ENCODE assay signal across 19 cellular contexts in the genomic region with DNA sequence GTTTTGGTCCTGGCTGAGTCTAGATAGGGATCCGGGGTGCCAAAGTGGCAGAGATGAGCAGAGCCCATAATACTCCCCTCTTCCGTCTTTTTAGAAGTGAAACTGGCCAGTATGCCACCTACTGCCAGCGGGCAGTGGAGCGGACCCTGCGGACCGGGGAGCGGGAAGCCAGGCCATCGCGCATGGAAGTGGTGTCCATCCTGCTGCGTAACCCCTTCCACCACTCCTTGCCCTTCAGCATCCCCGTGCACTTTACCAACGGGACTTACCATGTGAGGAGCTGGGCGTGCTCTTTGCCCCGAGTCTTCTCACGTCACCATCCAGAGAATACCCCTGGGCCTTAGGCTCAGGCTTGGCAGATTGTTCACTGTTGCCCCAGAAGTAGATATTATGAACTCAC. TPM values are rescaled to one million over a fixed set of nuclear protein-coding genes. Genes with fewer than 3 reads are reported as not detected.
"Had no signal": no experiment of that assay in that cellular context is flagged by ENCODE, and none has a peak within 500 bp of the region (broad histone marks: within the 10 kb centered on the region; RNA-seq: fewer than 3 reads in every experiment).

No MANE protein-coding gene starts in this region.

- H3K9me3 Mint-ChIP-seq: endodermal cell; immature natural killer cell; naive thymus-derived CD4-positive, alpha-beta T cell; stimulated activated naive B cell treated with anti-CD40 and anti-IgM and Interleukin-4, amounts not matched to agents 10 μg/mL and 1 μg/mL and 100 μg/mL, for 72 hours; stimulated activated naive CD8-positive, alpha-beta T cell treated with anti-CD3 and anti-CD28 coated beads, Interleukin-15, amount 100 ng/mL, for 72 hours had no signal

- H3K27me3 Mint-ChIP-seq: naive thymus-derived CD4-positive, alpha-beta T cell; stimulated activated naive B cell treated with anti-CD40 and anti-IgM and Interleukin-4, amounts not matched to agents 10 μg/mL and 1 μg/mL and 100 μg/mL, for 72 hours; stimulated activated naive CD8-positive, alpha-beta T cell treated with anti-CD3 and anti-CD28 coated beads, Interleukin-15, amount 100 ng/mL, for 72 hours had no signal

- H3K4me3 Mint-ChIP-seq: endodermal cell; naive thymus-derived CD4-positive, alpha-beta T cell; stimulated activated naive B cell treated with anti-CD40 and anti-IgM and Interleukin-4, amounts not matched to agents 10 μg/mL and 1 μg/mL and 100 μg/mL, for 72 hours; stimulated activated naive CD8-positive, alpha-beta T cell treated with anti-CD3 and anti-CD28 coated beads, Interleukin-15, amount 100 ng/mL, for 72 hours had no signal

- DNase-seq: effector CD4-positive, alpha-beta T cell; endodermal cell; erythroblast; foreskin keratinocyte; immature natural killer cell; kidney; left cardiac atrium; left ventricle myocardium inferior; mesendoderm; naive thymus-derived CD4-positive, alpha-beta T cell; ovary; stimulated activated CD4-positive, alpha-beta T cell treated with anti-CD3 and anti-CD28 coated beads, Interleukin-2, amount 100 ng/mL, for 24 hours; stimulated activated CD4-positive, alpha-beta T cell treated with anti-CD3 and anti-CD28 coated beads, Interleukin-4, amount 100 ng/mL, for 4 hours; stimulated activated naive B cell treated with anti-CD40 and anti-IgM and Interleukin-4, amounts not matched to agents 10 μg/mL and 1 μg/mL and 100 μg/mL, for 72 hours; stimulated activated naive CD8-positive, alpha-beta T cell treated with anti-CD3 and anti-CD28 coated beads, Interleukin-15, amount 100 ng/mL, for 72 hours; trophoblast cell had no signal

- H3K36me3 ChIP-seq: ovary, right atrium auricular region had no signal

- H3K9me3 ChIP-seq: left ventricle myocardium inferior, ovary, right atrium auricular region had no signal

- H3K4me3 ChIP-seq: coronary artery, left ventricle myocardium inferior, ovary, right atrium auricular region had no signal

- H3K27me3 ChIP-seq: foreskin keratinocyte, ovary, right atrium auricular region had no signal

- H3K4me1 Mint-ChIP-seq: endodermal cell; immature natural killer cell; stimulated activated naive CD8-positive, alpha-beta T cell treated with anti-CD3 and anti-CD28 coated beads, Interleukin-15, amount 100 ng/mL, for 72 hours had no signal

- H3K4me1 ChIP-seq: foreskin keratinocyte, left ventricle myocardium inferior, right atrium auricular region had no signal

- H3K27ac Mint-ChIP-seq: endodermal cell; naive thymus-derived CD4-positive, alpha-beta T cell; stimulated activated naive B cell treated with anti-CD40 and anti-IgM and Interleukin-4, amounts not matched to agents 10 μg/mL and 1 μg/mL and 100 μg/mL, for 72 hours had no signal

- H3K36me3 Mint-ChIP-seq: immature natural killer cell; naive thymus-derived CD4-positive, alpha-beta T cell; stimulated activated naive B cell treated with anti-CD40 and anti-IgM and Interleukin-4, amounts not matched to agents 10 μg/mL and 1 μg/mL and 100 μg/mL, for 72 hours had no signal

- H3K27ac ChIP-seq: coronary artery, foreskin keratinocyte, left ventricle myocardium inferior, ovary, right atrium auricular region had no signal

RNA-seq across cellular contexts. Expression of a gene that starts 46.0 kb away (rescaled TPM):
- total RNA-seq: mononuclear cell had no signal
- polyA plus RNA-seq: naive thymus-derived CD4-positive, alpha-beta T cell had no signal
